Comparison of ENCODE assay signal across 2 cellular contexts in genomic region chr14:67408122-67408801, GRCh38.
TF ChIP-seq lines count a peak whose summit lies in the region.
"Not testable (repeated sequence)": the region's sequence is repeated elsewhere in the genome, so short reads cannot be mapped to it uniquely, and the experiment has no call there.

No MANE protein-coding gene starts in this region.

TF ChIP-seq in GM12878, 131 proteins besides CTCF, POLR2A, EP300 and RAD21:
- peak; percentile 80 for TF ChIP-seq RAD51 (IDR thresholded peaks at IDR 0.05)

TF ChIP-seq in HepG2, 621 proteins besides CTCF, POLR2A, EP300 and RAD21:
- peak; percentile 74 for TF ChIP-seq USF2 (IDR thresholded peaks at IDR 0.05; ENCODE audit: low read depth, low read length)
- TF ChIP-seq USF2 (CRISPR knock-in tag; IDR thresholded peaks at IDR 0.05; ENCODE audit: borderline replicate concordance), result not testable (repeated sequence)
- TF ChIP-seq RAD51 (IDR thresholded peaks at IDR 0.05; ENCODE audit: borderline replicate concordance), result peak; percentile 87
